2 cellular contexts compared by ENCODE assay signal in genomic region chr16:78792952-78793351, GRCh38.
A peak's percentile ranks its signal among the peaks of the same experiment; 100 is the strongest.
TF ChIP-seq lines count a peak whose summit lies in the region.

No MANE protein-coding gene starts in this region.

TF ChIP-seq in HepG2, 621 proteins besides CTCF, POLR2A, EP300 and RAD21:
- TF ChIP-seq PRDM15 (CRISPR knock-in tag; IDR thresholded peaks at IDR 0.05) (no peak), E2F5 (CRISPR knock-in tag; conservative IDR thresholded peaks at IDR 0.05) (no peak), ZNF746 (CRISPR knock-in tag; IDR thresholded peaks at IDR 0.05) (no peak), ZNF589 (CRISPR knock-in tag; conservative IDR thresholded peaks at IDR 0.05) (no peak), DMAP1 (CRISPR knock-in tag; IDR thresholded peaks at IDR 0.05) (no peak), CEBPB (IDR thresholded peaks at IDR 0.05; ENCODE audit: borderline replicate concordance, low read depth, low read length) (peak; percentile 52), ZNF772 (CRISPR knock-in tag; IDR thresholded peaks at IDR 0.05) (no peak), SNRNP70 (IDR thresholded peaks at IDR 0.05; ENCODE audit: low read depth, low read length) (no peak), ZNF337 (CRISPR knock-in tag; IDR thresholded peaks at IDR 0.05; ENCODE audit: borderline replicate concordance, low read depth) (no peak)

TF ChIP-seq in K562, 482 proteins besides CTCF, POLR2A, EP300 and RAD21 (continued from another document):
- TF ChIP-seq ZNF408 (CRISPR knock-in tag; IDR thresholded peaks at IDR 0.05; ENCODE audit: low read depth) (no peak), ELF1 (tag; IDR thresholded peaks at IDR 0.05) (no peak), CHCHD3 (CRISPR knock-in tag; IDR thresholded peaks at IDR 0.05) (no peak), TEAD4 (IDR thresholded peaks at IDR 0.05; ENCODE audit: low read length) (no peak), TEAD4 (CRISPR knock-in tag; IDR thresholded peaks at IDR 0.05; ENCODE audit: borderline replicate concordance) (no peak), SMARCA5 (IDR thresholded peaks at IDR 0.05) (no peak), ATF3 (IDR thresholded peaks at IDR 0.05) (peak; percentile 73), ATF3 (CRISPR knock-in tag; conservative IDR thresholded peaks at IDR 0.05) (no peak), COPS2 (conservative IDR thresholded peaks at IDR 0.05) (no peak), ATF7 (IDR thresholded peaks at IDR 0.05) (peak; percentile 35; the same call in 1 of the 2 replicates), CEBPG (CRISPR knock-in tag; IDR thresholded peaks at IDR 0.05) (no peak), CEBPG (tag; conservative IDR thresholded peaks at IDR 0.05 in 1 of 2, IDR thresholded peaks at IDR 0.05 in 1 of 2) (peak; percentile 80 to 91), ARID4B (CRISPR knock-in tag; IDR thresholded peaks at IDR 0.05) (no peak), TRIM24 (IDR thresholded peaks at IDR 0.05) (peak in 1 of 2 experiments; percentile 65; a peak in 1 of 4 replicates), SLC30A9 (CRISPR knock-in tag; IDR thresholded peaks at IDR 0.05) (no peak), NCOA6 (IDR thresholded peaks at IDR 0.05) (no peak)
